9 cellular contexts compared by ENCODE assay signal in genomic region chr9:34190996-34191892, GRCh38. TPM values are rescaled to one million over a fixed set of nuclear protein-coding genes. Genes with fewer than 3 reads are reported as not detected.
DNase-seq lines count a peak whose midpoint lies in the region; ATAC-seq and TF ChIP-seq lines count a peak whose summit lies in the region.
"Had no signal": no experiment of that assay in that cellular context is flagged by ENCODE, and none has a peak within 500 bp of the region (broad histone marks: within the 10 kb centered on the region; RNA-seq: fewer than 3 reads in every experiment).

No MANE protein-coding gene starts in this region.

- H3K27ac Mint-ChIP-seq in stimulated activated effector memory CD8-positive, alpha-beta T cell treated with anti-CD3 and anti-CD28 coated beads, Interleukin-12 subunit alpha, Interleukin-12 subunit beta, amount 100 ng/mL, for 72 hours, result peak overlapping the region; percentile 54
- H3K27ac Mint-ChIP-seq in activated naive CD4-positive, alpha-beta T cell treated with anti-CD3 and anti-CD28 coated beads for 36 hours, result no peak overlapping the region
- H3K27ac Mint-ChIP-seq: activated B cell treated with CpG ODN at 0.5 μM for 24 hours had no signal

- H3K9me3 Mint-ChIP-seq in stimulated activated effector memory CD8-positive, alpha-beta T cell treated with anti-CD3 and anti-CD28 coated beads, Interleukin-12 subunit alpha, Interleukin-12 subunit beta, amount 100 ng/mL, for 72 hours, result no peaks in the 10 kb centered on the region
- H3K9me3 Mint-ChIP-seq in activated naive CD4-positive, alpha-beta T cell treated with anti-CD3 and anti-CD28 coated beads for 36 hours, result no peaks in the 10 kb centered on the region
- H3K9me3 Mint-ChIP-seq: activated B cell treated with CpG ODN at 0.5 μM for 24 hours had no signal

- H3K36me3 ChIP-seq in OCI-LY7 (ENCODE audit: insufficient read depth, low read length), result peaks cover 1% of the 10 kb centered on the region

- H3K27me3 Mint-ChIP-seq in activated naive CD4-positive, alpha-beta T cell treated with anti-CD3 and anti-CD28 coated beads for 36 hours (ENCODE audit: low read depth), result no peaks in the 10 kb centered on the region
- H3K27me3 Mint-ChIP-seq: activated B cell treated with CpG ODN at 0.5 μM for 24 hours had no signal

- H3K36me3 Mint-ChIP-seq in stimulated activated effector memory CD8-positive, alpha-beta T cell treated with anti-CD3 and anti-CD28 coated beads, Interleukin-12 subunit alpha, Interleukin-12 subunit beta, amount 100 ng/mL, for 72 hours, result peaks cover 58% of the 10 kb centered on the region
- peaks cover 7% of the 10 kb centered on the region for H3K36me3 Mint-ChIP-seq in activated naive CD4-positive, alpha-beta T cell treated with anti-CD3 and anti-CD28 coated beads for 36 hours (ENCODE audit: low read depth)

- no peaks in the 10 kb centered on the region for H3K9me3 ChIP-seq in OCI-LY7 (ENCODE audit: low read length)

- CTCF ChIA-PET in OCI-LY7 (lab: Charles Lee; ENCODE audit: unreplicated experiment), result no interaction called here
- CTCF ChIA-PET in activated naive CD4-positive, alpha-beta T cell treated with anti-CD3 and anti-CD28 coated beads for 36 hours (lab: Charles Lee), result no interaction called here

- TF ChIP-seq CTCF in OCI-LY7 (conservative IDR thresholded peaks at IDR 0.05; ENCODE audit: low read length), result peak; percentile 59

- H3K4me1 Mint-ChIP-seq in stimulated activated effector memory CD8-positive, alpha-beta T cell treated with anti-CD3 and anti-CD28 coated beads, Interleukin-12 subunit alpha, Interleukin-12 subunit beta, amount 100 ng/mL, for 72 hours, result peaks cover 48% of the 10 kb centered on the region
- peaks cover 40% of the 10 kb centered on the region for H3K4me1 Mint-ChIP-seq in activated naive CD4-positive, alpha-beta T cell treated with anti-CD3 and anti-CD28 coated beads for 36 hours (ENCODE audit: low read depth)

- H4K20me1 ChIP-seq in OCI-LY7 (ENCODE audit: insufficient read depth, low read length), result peaks cover 14% of the 10 kb centered on the region; the same call in 1 of the 2 replicates

- H3K4me3 ChIP-seq in OCI-LY7 (ENCODE audit: low read depth, low read length, poor library complexity, severe bottlenecking), result no peak overlapping the region

- H3K4me3 Mint-ChIP-seq in stimulated activated effector memory CD8-positive, alpha-beta T cell treated with anti-CD3 and anti-CD28 coated beads, Interleukin-12 subunit alpha, Interleukin-12 subunit beta, amount 100 ng/mL, for 72 hours, result no peak overlapping the region
- no peak overlapping the region for H3K4me3 Mint-ChIP-seq in activated naive CD4-positive, alpha-beta T cell treated with anti-CD3 and anti-CD28 coated beads for 36 hours
- H3K4me3 Mint-ChIP-seq: activated B cell treated with CpG ODN at 0.5 μM for 24 hours had no signal

- peaks cover 91% of the 10 kb centered on the region for H3K79me2 ChIP-seq in OCI-LY7 (ENCODE audit: insufficient read depth, low read depth, low read length)

- ATAC-seq in Right ventricle myocardium superior (ENCODE audit: poor library complexity) (peak; percentile 10), Right ventricle myocardium inferior (no peak), GM19035 (IDR thresholded peaks at IDR 0.05; ENCODE audit: unreplicated experiment) (no peak)
- no peak for ATAC-seq in stimulated activated effector memory CD8-positive, alpha-beta T cell treated with anti-CD3 and anti-CD28 coated beads, Interleukin-12 subunit alpha, Interleukin-12 subunit beta, amount 100 ng/mL, for 72 hours

- no peak overlapping the region for H3K4me2 ChIP-seq in OCI-LY7 (ENCODE audit: low read length)

- POLR2A ChIA-PET in OCI-LY7 (lab: Charles Lee), result interaction anchor here (0.7 to 1.0 kb wide), 2 partner anchors 9 to 278 kb away, joined by 3 to 4 read pairs; no protein-coding TSS in a partner anchor

- peaks cover 13% of the 10 kb centered on the region for H3K4me1 ChIP-seq in OCI-LY7 (ENCODE audit: insufficient read depth, low read length, poor library complexity, severe bottlenecking)

- no peak for DNase-seq in Right ventricle myocardium superior
- no peak for DNase-seq in Right ventricle myocardium inferior (ENCODE audit: missing footprints)
- DNase-seq in OCI-LY7 (ENCODE audit: low spot score), result no peak
- DNase-seq in fibroblast of peridontal ligament (ENCODE audit: extremely low read depth), result peak; percentile 59
- DNase-seq in stimulated activated effector memory CD8-positive, alpha-beta T cell treated with anti-CD3 and anti-CD28 coated beads, Interleukin-12 subunit alpha, Interleukin-12 subunit beta, amount 100 ng/mL, for 72 hours (ENCODE audit: low spot score in 2 of 2), result no peak
- DNase-seq in activated naive CD4-positive, alpha-beta T cell treated with anti-CD3 and anti-CD28 coated beads for 36 hours, result no peak
- no peak for DNase-seq in midbrain (lab: John Stamatoyannopoulos, UW)
- DNase-seq: activated B cell treated with CpG ODN at 0.5 μM for 24 hours had no signal

- H3K27ac ChIP-seq in OCI-LY7 (ENCODE audit: low read depth, low read length, poor library complexity, severe bottlenecking), result no peak overlapping the region

- BruUV-seq in OCI-LY7 (replicated peaks; lab: Mats Ljungman, UMichigan), result no TSS peak

- no peaks in the 10 kb centered on the region for H3K9me2 ChIP-seq in OCI-LY7 (ENCODE audit: insufficient read depth, low read length)

- no peak overlapping the region for H2AFZ ChIP-seq in OCI-LY7 (ENCODE audit: low read length)

- intact Hi-C loops in Right ventricle myocardium superior (cut with DNase I), result loop anchor here (10.0 kb wide), 1 partner anchor 54 kb away; no protein-coding TSS in a partner anchor
- intact Hi-C loops in Right ventricle myocardium inferior (cut with DNase I), result no loop called here
- intact Hi-C loops in OCI-LY7 (cut with micrococcal nuclease; ENCODE audit: unreplicated experiment), result no loop called here
- intact Hi-C loops in activated naive CD4-positive, alpha-beta T cell treated with anti-CD3 and anti-CD28 coated beads for 36 hours (cut with micrococcal nuclease), result no loop called here

RNA-seq across cellular contexts. Expression of gene UBAP1, which starts 12.4 kb away (rescaled TPM):
- total RNA-seq in Right ventricle myocardium superior (44.0 TPM), Right ventricle myocardium inferior (48.9 TPM), OCI-LY7 (2022) (22.4 and 24.9 TPM in 2 replicates)
- 12.4 and 13.1 TPM in 2 replicates for total RNA-seq in OCI-LY7 (2014; rRNA removed; shearing (Covaris generic))
- 10 to 100 TPM; 29.9 to 31.7 TPM for total RNA-seq in activated naive CD4-positive, alpha-beta T cell treated with anti-CD3 and anti-CD28 coated beads for 36 hours
